ENCODE assay signal across 26 cellular contexts in the genomic region with DNA sequence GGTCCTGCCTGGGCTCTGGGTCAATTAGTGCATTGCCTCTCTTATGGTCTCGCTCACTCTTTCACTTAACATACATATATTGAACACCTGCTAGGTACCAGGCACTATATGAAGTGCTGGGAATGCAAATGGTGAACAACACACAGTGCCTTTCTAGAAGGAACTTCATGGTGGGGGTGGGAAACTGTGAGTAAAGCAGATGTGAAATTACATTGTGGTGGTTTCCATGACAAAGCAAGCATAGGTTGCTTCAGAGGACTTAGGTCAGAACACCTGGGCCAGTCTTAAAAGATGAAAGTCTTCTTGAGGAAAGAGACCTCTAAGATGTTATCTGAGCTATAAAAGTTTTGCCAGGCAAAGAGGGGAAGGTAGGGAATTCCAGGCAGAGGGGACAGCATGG.
DNase-seq lines count a peak whose midpoint lies in the region; ATAC-seq and TF ChIP-seq lines count a peak whose summit lies in the region.
"Had no signal": no experiment of that assay in that cellular context is flagged by ENCODE, and none has a peak within 500 bp of the region (broad histone marks: within the 10 kb centered on the region; RNA-seq: fewer than 3 reads in every experiment).

No MANE protein-coding gene starts in this region.

- H3K4me3 Mint-ChIP-seq in T-cell = no peak overlapping the region
- H3K4me3 Mint-ChIP-seq in naive thymus-derived CD8-positive, alpha-beta T cell = no peak overlapping the region
- H3K4me3 Mint-ChIP-seq: CD4-positive, CD25-positive, alpha-beta regulatory T cell; GM23338; H9; HFFc6; T-helper 1 cell treated with Interleukin-12 subunit alpha and Interleukin-12 subunit beta and Interleukin-4 antibody, amounts not matched to agents 30 μg/mL and 1 μg/mL, for 36 hours had no signal

- H3K4me1 Mint-ChIP-seq in T-cell = no peaks in the 10 kb centered on the region
- H3K4me1 Mint-ChIP-seq in naive thymus-derived CD8-positive, alpha-beta T cell = peaks cover 0 to 2% (median 0%) of the 10 kb centered on the region in 4 donors
- H3K4me1 Mint-ChIP-seq: CD4-positive, CD25-positive, alpha-beta regulatory T cell; GM23338 had no signal

- H3K4me1 ChIP-seq in prostate gland (replicated peaks) = no peaks in the 10 kb centered on the region
- H3K4me1 ChIP-seq: BLaER1, Peyer's patch had no signal

- no peaks in the 10 kb centered on the region for H3K36me3 ChIP-seq in prostate gland
- H3K36me3 ChIP-seq: BLaER1, Peyer's patch had no signal

- no peaks in the 10 kb centered on the region for H3K9me3 Mint-ChIP-seq in T-cell
- peaks cover 0 to 2% (median 0%) of the 10 kb centered on the region in 9 donors for H3K9me3 Mint-ChIP-seq in naive thymus-derived CD8-positive, alpha-beta T cell
- H3K9me3 Mint-ChIP-seq: T-helper 1 cell treated with Interleukin-12 subunit alpha and Interleukin-12 subunit beta and Interleukin-4 antibody, amounts not matched to agents 30 μg/mL and 1 μg/mL, for 36 hours had no signal

- no peaks in the 10 kb centered on the region for H3K9me3 ChIP-seq in prostate gland
- H3K9me3 ChIP-seq: BLaER1, Peyer's patch had no signal

- POLR2A ChIA-PET in T-cell (lab: Charles Lee) = no interaction called here
- POLR2A ChIA-PET in naive thymus-derived CD8-positive, alpha-beta T cell (lab: Charles Lee) = no interaction called here

- H3K27me3 Mint-ChIP-seq in T-cell = peaks cover 15 to 25% of the 10 kb centered on the region in 2 donors
- H3K27me3 Mint-ChIP-seq in naive thymus-derived CD8-positive, alpha-beta T cell = peaks cover 7 to 31% (median 20%) of the 10 kb centered on the region in 5 donors

- H3K36me3 Mint-ChIP-seq in T-cell = no peaks in the 10 kb centered on the region
- no peaks in the 10 kb centered on the region for H3K36me3 Mint-ChIP-seq in naive thymus-derived CD8-positive, alpha-beta T cell
- H3K36me3 Mint-ChIP-seq: CD4-positive, CD25-positive, alpha-beta regulatory T cell had no signal

- H3K4me3 ChIP-seq in prostate gland = no peak overlapping the region
- H3K4me3 ChIP-seq: BLaER1, GM23338, Peyer's patch, SK-N-MC had no signal

- no peaks in the 10 kb centered on the region for H3K27me3 ChIP-seq in prostate gland (replicated peaks; ENCODE audit: insufficient read depth)
- H3K27me3 ChIP-seq: BLaER1, Peyer's patch had no signal

- no peak for TF ChIP-seq POLR2A in prostate gland (IDR thresholded peaks at IDR 0.05)

- TF ChIP-seq CTCF in prostate gland (IDR thresholded peaks at IDR 0.05) = no peak

- WGBS in prostate gland = 96% methylated on average over 1 of the region's 1 CpG

- H3K27ac Mint-ChIP-seq in T-cell = no peak overlapping the region
- H3K27ac Mint-ChIP-seq in naive thymus-derived CD8-positive, alpha-beta T cell = no peak overlapping the region
- H3K27ac Mint-ChIP-seq: CD4-positive, CD25-positive, alpha-beta regulatory T cell; GM23338; H9; HFFc6; T-helper 1 cell treated with Interleukin-12 subunit alpha and Interleukin-12 subunit beta and Interleukin-4 antibody, amounts not matched to agents 30 μg/mL and 1 μg/mL, for 36 hours had no signal

- CTCF ChIA-PET in T-cell (lab: Charles Lee) = no interaction called here

- peak; percentile 55 for ATAC-seq in GM18502 (IDR thresholded peaks at IDR 0.05; ENCODE audit: poor library complexity, unreplicated experiment)
- peak; percentile 36 for ATAC-seq in HG02798 (IDR thresholded peaks at IDR 0.05; ENCODE audit: poor library complexity, unreplicated experiment)
- ATAC-seq in HG03565 (IDR thresholded peaks at IDR 0.05; ENCODE audit: unreplicated experiment) = peak; percentile 64
- no peak for ATAC-seq in T-cell (replicated peaks in 1 of 4)
- ATAC-seq in naive thymus-derived CD8-positive, alpha-beta T cell = no peak
- ATAC-seq: GM23338 had no signal

- DNase-seq in T-cell = no peak
- DNase-seq in naive thymus-derived CD8-positive, alpha-beta T cell = no peak
- no peak for DNase-seq in activated CD4-positive, alpha-beta T cell treated with anti-CD3 and anti-CD28 coated beads for 1 hour
- no peak for DNase-seq in prostate gland (ENCODE audit: low spot score)
- DNase-seq: CD4-positive, CD25-positive, alpha-beta regulatory T cell; DMS153; DND-41; H9; HFFc6; NCI-H1092; NCI-H1436; NCI-H187; NCI-H2081 treated with DMSO at 0.1 percent for 48 hours; NCI-H2171; NCI-H226; NCI-H510A; SIG-M5 had no signal

- H3K27ac ChIP-seq in prostate gland = no peak overlapping the region
- H3K27ac ChIP-seq: BLaER1, HL-60, Peyer's patch, SK-N-MC had no signal

- intact Hi-C loops in prostate gland (cut with DNase I) = no loop called here

Comparison
In these comparisons a context has a peak if more than half of its experiments do, and no peak if none do; other contexts are left out.
1. ATAC-seq: peak in GM18502 (single experiment), HG02798 (single experiment) and HG03565 (single experiment); none in T-cell (0 of 4) and naive thymus-derived CD8-positive, alpha-beta T cell (0 of 2).